In the genomic region with DNA sequence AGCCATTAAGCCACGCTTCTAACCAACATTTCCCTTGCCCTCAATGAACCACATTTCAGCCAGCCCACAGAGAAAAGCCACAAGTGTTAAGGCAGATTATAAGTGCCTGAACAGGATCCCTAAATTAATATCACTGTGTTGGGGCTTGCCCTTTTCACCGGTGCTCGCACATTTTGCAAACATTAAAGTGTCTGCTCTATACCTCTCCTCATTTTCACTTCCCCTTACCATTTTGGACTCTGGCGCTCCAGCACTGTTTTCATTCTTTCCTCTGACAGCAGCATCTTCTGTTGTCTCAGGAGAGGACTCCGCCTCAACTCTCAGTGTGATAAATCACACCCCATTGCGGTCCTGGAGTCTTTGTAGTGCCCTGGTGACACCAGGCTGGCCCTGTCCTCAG, we compare ENCODE assay signal across 18 cellular contexts.
DNase-seq lines count a peak whose midpoint lies in the region; ATAC-seq and TF ChIP-seq lines count a peak whose summit lies in the region.
"Had no signal": no experiment of that assay in that cellular context is flagged by ENCODE, and none has a peak within 500 bp of the region (broad histone marks: within the 10 kb centered on the region; RNA-seq: fewer than 3 reads in every experiment).

No MANE protein-coding gene starts in this region.

- H3K9me3 Mint-ChIP-seq in nephron progenitor cell (no peaks in the 10 kb centered on the region), MCF 10A (ENCODE audit: unreplicated experiment) (no peaks in the 10 kb centered on the region)
- H3K9me3 Mint-ChIP-seq: stimulated activated effector memory CD8-positive, alpha-beta T cell treated with anti-CD3 and anti-CD28 coated beads, Interleukin-12 subunit alpha, Interleukin-12 subunit beta, amount 100 ng/mL, for 72 hours had no signal

- CTCF ChIA-PET in MCF 10A (lab: Yijun Ruan, JAX) = no interaction called here

- H3K4me1 Mint-ChIP-seq in nephron progenitor cell (peaks cover 20% of the 10 kb centered on the region), MCF 10A (ENCODE audit: insufficient read depth, unreplicated experiment) (peaks cover 18% of the 10 kb centered on the region)
- H3K4me1 Mint-ChIP-seq: stimulated activated effector memory CD8-positive, alpha-beta T cell treated with anti-CD3 and anti-CD28 coated beads, Interleukin-12 subunit alpha, Interleukin-12 subunit beta, amount 100 ng/mL, for 72 hours had no signal

- intact Hi-C loops in MCF 10A (cut with micrococcal nuclease) = no loop called here

- no peak overlapping the region for H3K27ac Mint-ChIP-seq in nephron progenitor cell
- no peak overlapping the region for H3K27ac Mint-ChIP-seq in MCF 10A (ENCODE audit: low read depth, unreplicated experiment)
- H3K27ac Mint-ChIP-seq: activated naive CD4-positive, alpha-beta T cell treated with anti-CD3 and anti-CD28 coated beads for 36 hours; stimulated activated effector memory CD8-positive, alpha-beta T cell treated with anti-CD3 and anti-CD28 coated beads, Interleukin-12 subunit alpha, Interleukin-12 subunit beta, amount 100 ng/mL, for 72 hours had no signal

- H3K4me3 Mint-ChIP-seq in nephron progenitor cell (no peak overlapping the region), MCF 10A (ENCODE audit: unreplicated experiment) (no peak overlapping the region)
- H3K4me3 Mint-ChIP-seq: activated naive CD4-positive, alpha-beta T cell treated with anti-CD3 and anti-CD28 coated beads for 36 hours; stimulated activated effector memory CD8-positive, alpha-beta T cell treated with anti-CD3 and anti-CD28 coated beads, Interleukin-12 subunit alpha, Interleukin-12 subunit beta, amount 100 ng/mL, for 72 hours had no signal

- peak; percentile 10 for DNase-seq in nephron progenitor cell
- no peak for DNase-seq in UCSD-AML1 (lab: John Stamatoyannopoulos, UW; ENCODE audit: unreplicated experiment)
- no peak for DNase-seq in cerebellum (ENCODE audit: low spot score)
- no peak for DNase-seq in MCF 10A (ENCODE audit: unreplicated experiment)
- DNase-seq: activated CD4-positive, alpha-beta T cell treated with anti-CD3 and anti-CD28 coated beads, Interleukin-2, amount 50 U/mL, for 1 hour; activated naive CD4-positive, alpha-beta T cell treated with anti-CD3 and anti-CD28 coated beads for 36 hours; activated T-cell treated with anti-CD3 and anti-CD28 coated beads for 4 hours; erythroblast; gastrocnemius medialis; midbrain; NCI-H2107; NCI-H774; stimulated activated CD4-positive, alpha-beta T cell treated with anti-CD3 and anti-CD28 coated beads, Interleukin-12 subunit alpha, Interleukin-12 subunit beta, amount 100 ng/mL, for 4 hours had no signal

- ATAC-seq in GM18870 (IDR thresholded peaks at IDR 0.05; ENCODE audit: unreplicated experiment) = peak; percentile 55
- ATAC-seq in GM21786 (IDR thresholded peaks at IDR 0.05; ENCODE audit: unreplicated experiment) = peak; percentile 78
- peak; percentile 46 for ATAC-seq in HG03457 (IDR thresholded peaks at IDR 0.05; ENCODE audit: unreplicated experiment)
- ATAC-seq in HG02970 (IDR thresholded peaks at IDR 0.05; ENCODE audit: low FRiP score, unreplicated experiment) = no peak
- ATAC-seq: gastrocnemius medialis; stimulated activated effector memory CD8-positive, alpha-beta T cell treated with anti-CD3 and anti-CD28 coated beads, Interleukin-12 subunit alpha, Interleukin-12 subunit beta, amount 100 ng/mL, for 72 hours had no signal

- BruUV-seq in MCF 10A (replicated peaks; lab: Mats Ljungman, UMichigan) = no TSS peak

- peaks cover 3% of the 10 kb centered on the region for H3K27me3 Mint-ChIP-seq in nephron progenitor cell (ENCODE audit: low read depth, poor library complexity)
- H3K27me3 Mint-ChIP-seq in MCF 10A (ENCODE audit: insufficient read depth, unreplicated experiment) = no peaks in the 10 kb centered on the region

- POLR2A ChIA-PET in MCF 10A (lab: Yijun Ruan, JAX) = no interaction called here

- H3K36me3 Mint-ChIP-seq in nephron progenitor cell (ENCODE audit: low read depth) (no peaks in the 10 kb centered on the region), MCF 10A (ENCODE audit: insufficient read depth, unreplicated experiment) (peaks cover 7% of the 10 kb centered on the region)
- H3K36me3 Mint-ChIP-seq: stimulated activated effector memory CD8-positive, alpha-beta T cell treated with anti-CD3 and anti-CD28 coated beads, Interleukin-12 subunit alpha, Interleukin-12 subunit beta, amount 100 ng/mL, for 72 hours had no signal

- TF ChIP-seq CTCF in nephron progenitor cell (IDR thresholded peaks at IDR 0.05) = no peak
- TF ChIP-seq CTCF in MCF 10A (IDR thresholded peaks at IDR 0.05; ENCODE audit: unreplicated experiment) = no peak
